In genomic region chr6:108804976-108805375, GRCh38 we compare ENCODE assay signal across 12 cellular contexts. TPM values are rescaled to one million over a fixed set of nuclear protein-coding genes. Genes with fewer than 3 reads are reported as not detected.
A peak's percentile ranks its signal among the peaks of the same experiment; 100 is the strongest.
DNase-seq lines count a peak whose midpoint lies in the region; ATAC-seq and TF ChIP-seq lines count a peak whose summit lies in the region.
"Had no signal": no experiment of that assay in that cellular context is flagged by ENCODE, and none has a peak within 500 bp of the region (broad histone marks: within the 10 kb centered on the region; RNA-seq: fewer than 3 reads in every experiment).

No MANE protein-coding gene starts in this region.

- DNase-seq in G401 (ENCODE audit: low spot score) (peak; percentile 89), NCI-H82 (lab: John Stamatoyannopoulos, UW) (peak; percentile 83), WERI-Rb-1 (peak; percentile 32), DMS79 (lab: John Stamatoyannopoulos, UW) (no peak), NCI-H2227 (lab: John Stamatoyannopoulos, UW; ENCODE audit: unreplicated experiment) (no peak)
- DNase-seq in activated CD4-positive, alpha-beta T cell treated with anti-CD3 and anti-CD28 coated beads for 36 hours = no peak
- DNase-seq: CD4-positive, alpha-beta memory T cell; GOT3; H9 had no signal

- POLR2A ChIA-PET in activated CD4-positive, alpha-beta T cell treated with anti-CD3 and anti-CD28 coated beads for 36 hours (lab: Charles Lee) = no interaction called here

- ATAC-seq in stimulated activated memory B cell treated with anti-CD40 and anti-IgM and Interleukin-4, amounts not matched to agents 10 μg/mL and 1 μg/mL and 100 μg/mL, for 72 hours = no peak
- ATAC-seq in activated CD4-positive, alpha-beta T cell treated with anti-CD3 and anti-CD28 coated beads for 36 hours = no peak
- ATAC-seq: HepG2 had no signal

- no peak overlapping the region for H3K4me3 Mint-ChIP-seq in stimulated activated memory B cell treated with anti-CD40 and anti-IgM and Interleukin-4, amounts not matched to agents 10 μg/mL and 1 μg/mL and 100 μg/mL, for 72 hours
- H3K4me3 Mint-ChIP-seq in activated CD4-positive, alpha-beta T cell treated with anti-CD3 and anti-CD28 coated beads for 36 hours = no peak overlapping the region
- H3K4me3 Mint-ChIP-seq: B cell; CD4-positive, alpha-beta memory T cell; H9 had no signal

- intact Hi-C loops in activated CD4-positive, alpha-beta T cell treated with anti-CD3 and anti-CD28 coated beads for 36 hours (cut with DNase I, micrococcal nuclease) = no loop called here

- H3K27ac Mint-ChIP-seq in stimulated activated memory B cell treated with anti-CD40 and anti-IgM and Interleukin-4, amounts not matched to agents 10 μg/mL and 1 μg/mL and 100 μg/mL, for 72 hours = peak overlapping the region; percentile 47
- H3K27ac Mint-ChIP-seq in activated CD4-positive, alpha-beta T cell treated with anti-CD3 and anti-CD28 coated beads for 36 hours = no peak overlapping the region
- H3K27ac Mint-ChIP-seq: B cell, H9 had no signal

- H3K36me3 Mint-ChIP-seq in stimulated activated memory B cell treated with anti-CD40 and anti-IgM and Interleukin-4, amounts not matched to agents 10 μg/mL and 1 μg/mL and 100 μg/mL, for 72 hours = no peaks in the 10 kb centered on the region
- no peaks in the 10 kb centered on the region for H3K36me3 Mint-ChIP-seq in activated CD4-positive, alpha-beta T cell treated with anti-CD3 and anti-CD28 coated beads for 36 hours (ENCODE audit: low read depth)
- H3K36me3 Mint-ChIP-seq: CD4-positive, alpha-beta memory T cell had no signal

- H3K9me3 ChIP-seq in WERI-Rb-1 (ENCODE audit: severe bottlenecking) = peaks cover 11% of the 10 kb centered on the region

- no peaks in the 10 kb centered on the region; the same call in 1 of the 2 replicates for H3K36me3 ChIP-seq in WERI-Rb-1

- H3K27me3 ChIP-seq in WERI-Rb-1 (ENCODE audit: insufficient read depth, low read depth, severe bottlenecking) = no peaks in the 10 kb centered on the region

- peaks cover 15% of the 10 kb centered on the region for H3K4me1 Mint-ChIP-seq in stimulated activated memory B cell treated with anti-CD40 and anti-IgM and Interleukin-4, amounts not matched to agents 10 μg/mL and 1 μg/mL and 100 μg/mL, for 72 hours
- no peaks in the 10 kb centered on the region for H3K4me1 Mint-ChIP-seq in activated CD4-positive, alpha-beta T cell treated with anti-CD3 and anti-CD28 coated beads for 36 hours

- H3K4me3 ChIP-seq in WERI-Rb-1 (ENCODE audit: low read depth, low read length) = no peak overlapping the region

- TF ChIP-seq CTCF in WERI-Rb-1 (IDR thresholded peaks at IDR 0.05; ENCODE audit: low read depth, low read length) = no peak

- peak overlapping the region; percentile 42 for H3K27ac ChIP-seq in WERI-Rb-1

- CTCF ChIA-PET in activated CD4-positive, alpha-beta T cell treated with anti-CD3 and anti-CD28 coated beads for 36 hours (lab: Charles Lee) = interaction anchor here (0.9 to 1.1 kb wide), 2 partner anchors 9 to 88 kb away, joined by 3 to 4 read pairs; no protein-coding TSS in a partner anchor

- in situ Hi-C loops in G401 (cut with HindIII; ENCODE audit: low sequenced_read_pairs) = no loop called here

- H3K9me3 Mint-ChIP-seq in stimulated activated memory B cell treated with anti-CD40 and anti-IgM and Interleukin-4, amounts not matched to agents 10 μg/mL and 1 μg/mL and 100 μg/mL, for 72 hours = no peaks in the 10 kb centered on the region
- H3K9me3 Mint-ChIP-seq in activated CD4-positive, alpha-beta T cell treated with anti-CD3 and anti-CD28 coated beads for 36 hours (ENCODE audit: low read depth) = no peaks in the 10 kb centered on the region
- H3K9me3 Mint-ChIP-seq: CD4-positive, alpha-beta memory T cell; H9 had no signal

- no peaks in the 10 kb centered on the region for H3K27me3 Mint-ChIP-seq in stimulated activated memory B cell treated with anti-CD40 and anti-IgM and Interleukin-4, amounts not matched to agents 10 μg/mL and 1 μg/mL and 100 μg/mL, for 72 hours
- H3K27me3 Mint-ChIP-seq in activated CD4-positive, alpha-beta T cell treated with anti-CD3 and anti-CD28 coated beads for 36 hours = no peaks in the 10 kb centered on the region
- H3K27me3 Mint-ChIP-seq: B cell; CD4-positive, alpha-beta memory T cell had no signal

RNA-seq across cellular contexts. Expression of gene ARMC2, which starts 43.2 kb away (rescaled TPM):
- total RNA-seq in G401 (2014; rRNA removed; shearing (Covaris generic)) = 0.54 and 2.5 TPM in 2 replicates
- 1 to 10 TPM; 3.9 to 5.2 TPM for total RNA-seq in activated CD4-positive, alpha-beta T cell treated with anti-CD3 and anti-CD28 coated beads for 36 hours

Comparison
In these comparisons a context has a peak if more than half of its experiments do, and no peak if none do; other contexts are left out.
1. DNase-seq: peak in G401 (single experiment), NCI-H82 (single experiment) and WERI-Rb-1 (single experiment); none in DMS79 (single experiment), activated CD4-positive, alpha-beta T cell treated with anti-CD3 and anti-CD28 coated beads for 36 hours (single experiment) and NCI-H2227 (single experiment).